ENCODE assay signal across 28 cellular contexts in genomic region chr17:4538236-4539002, GRCh38. TPM values are rescaled to one million over a fixed set of nuclear protein-coding genes. Genes with fewer than 3 reads are reported as not detected.
DNase-seq lines count a peak whose midpoint lies in the region; ATAC-seq and TF ChIP-seq lines count a peak whose summit lies in the region.
"Had no signal": no experiment of that assay in that cellular context is flagged by ENCODE, and none has a peak within 500 bp of the region (broad histone marks: within the 10 kb centered on the region; RNA-seq: fewer than 3 reads in every experiment).

No MANE protein-coding gene starts in this region.

- POLR2A ChIA-PET in PC-9 (lab: Charles Lee; ENCODE audit: unreplicated experiment): interaction anchor here (0.5 to 0.6 kb wide), 2 partner anchors 40 to 172 kb away, joined by 3 to 5 read pairs; partner anchors contain the start of genes ARRB2 and SPNS2

- no peak for TF ChIP-seq POLR2A in esophagus muscularis mucosa (IDR thresholded peaks at IDR 0.05; ENCODE audit: low read depth)
- no peak for TF ChIP-seq POLR2A in transverse colon (IDR thresholded peaks at IDR 0.05)

- H2AFZ ChIP-seq in PC-9: no peak overlapping the region
- H2AFZ ChIP-seq: GM23248 had no signal

- peaks cover 9% of the 10 kb centered on the region; the same call in 1 of the 2 replicates for H3K4me1 ChIP-seq in PC-9 (replicated peaks; ENCODE audit: insufficient read depth)
- peaks cover 73 to 88% (median 79%) of the 10 kb centered on the region in 4 donors for H3K4me1 ChIP-seq in esophagus muscularis mucosa
- peaks cover 21% of the 10 kb centered on the region for H3K4me1 ChIP-seq in psoas muscle
- H3K4me1 ChIP-seq in transverse colon: peaks cover 6 to 39% (median 24%) of the 10 kb centered on the region in 4 donors
- H3K4me1 ChIP-seq in SJCRH30: no peaks in the 10 kb centered on the region
- H3K4me1 ChIP-seq: pancreas had no signal

- no peak for DNase-seq in PC-9
- DNase-seq in esophagus muscularis mucosa (ENCODE audit: extremely low spot score): no peak
- DNase-seq in psoas muscle: peak in 1 of 2 donors; percentile 16
- DNase-seq in transverse colon: no peak
- DNase-seq in SJCRH30: no peak
- DNase-seq in GM19238 (ENCODE audit: insufficient read length, low spot score): no peak
- DNase-seq: activated CD4-positive, alpha-beta T cell treated with anti-CD3 and anti-CD28 coated beads, Interleukin-2, amount 50 U/mL, for 4 hours; CD4-positive, alpha-beta T cell; mucosa of descending colon; NCI-H1105 treated with DMSO at 0.1 percent for 48 hours; NCI-H2029; NCI-H226; nephron progenitor cell; stimulated activated CD8-positive, alpha-beta memory T cell treated with anti-CD3 and anti-CD28 coated beads, Interleukin-4, amount 100 ng/mL, for 48 hours; T-helper 9 cell had no signal

- in situ Hi-C loops in transverse colon (cut with MboI; ENCODE audit: low pct_ligation_motif_present in 1 of 4, low pct_unique_long_range_greater_than_20kb in 1 of 4, low sequenced_read_pairs in 3 of 4): no loop called here

- no peaks in the 10 kb centered on the region for H3K79me2 ChIP-seq in PC-9 (ENCODE audit: low read depth)

- no TSS peak for BruUV-seq in PC-9 (replicated peaks; lab: Mats Ljungman, UMichigan)

- H3K4me3 ChIP-seq in PC-9 (no peak overlapping the region), esophagus muscularis mucosa (no peak overlapping the region), psoas muscle (no peak overlapping the region), transverse colon (no peak overlapping the region), SJCRH30 (no peak overlapping the region)
- H3K4me3 ChIP-seq: GM23248, mucosa of descending colon, pancreas, right lobe of liver, vagina had no signal

- peaks cover 22% of the 10 kb centered on the region; the same call in 1 of the 2 replicates for H3K36me3 ChIP-seq in PC-9 (ENCODE audit: low read depth)
- peaks cover 35 to 60% (median 55%) of the 10 kb centered on the region in 4 donors for H3K36me3 ChIP-seq in esophagus muscularis mucosa
- H3K36me3 ChIP-seq in psoas muscle (ENCODE audit: insufficient read depth in 1 of 2, low read depth in 1 of 2): peaks cover 3 to 57% of the 10 kb centered on the region in 2 donors
- peaks cover 0 to 25% (median 10%) of the 10 kb centered on the region in 4 donors for H3K36me3 ChIP-seq in transverse colon
- no peaks in the 10 kb centered on the region for H3K36me3 ChIP-seq in SJCRH30

- peaks cover 99% of the 10 kb centered on the region for H3F3A ChIP-seq in PC-9 (ENCODE audit: insufficient read depth, low read depth)

- TF ChIP-seq CTCF in PC-9 (conservative IDR thresholded peaks at IDR 0.05): no peak
- TF ChIP-seq CTCF in esophagus muscularis mucosa (IDR thresholded peaks at IDR 0.05): no peak
- no peak for TF ChIP-seq CTCF in psoas muscle (IDR thresholded peaks at IDR 0.05)
- TF ChIP-seq CTCF in transverse colon (IDR thresholded peaks at IDR 0.05): no peak

- no peaks in the 10 kb centered on the region for H3K27me3 ChIP-seq in PC-9 (ENCODE audit: insufficient read depth, low read depth)
- H3K27me3 ChIP-seq in esophagus muscularis mucosa: peaks cover 0 to 22% (median 0%) of the 10 kb centered on the region in 4 donors
- no peaks in the 10 kb centered on the region for H3K27me3 ChIP-seq in psoas muscle (ENCODE audit: insufficient read depth in 3 of 3, low read length in 2 of 3)
- peaks cover 19% of the 10 kb centered on the region for H3K27me3 ChIP-seq in transverse colon
- H3K27me3 ChIP-seq in SJCRH30: no peaks in the 10 kb centered on the region
- H3K27me3 ChIP-seq: pancreas, right lobe of liver, vagina had no signal

- H3K9me2 ChIP-seq in PC-9 (ENCODE audit: insufficient read depth): no peaks in the 10 kb centered on the region

- H3K4me2 ChIP-seq in PC-9: no peak overlapping the region

- ATAC-seq in psoas muscle (no peak), GM18867 (IDR thresholded peaks at IDR 0.05; ENCODE audit: unreplicated experiment) (no peak)
- ATAC-seq: activated naive CD4-positive, alpha-beta T cell treated with anti-CD3 and anti-CD28 coated beads, Interleukin-2, amount 50 U/mL, for 72 hours; activated T-helper 17 cell treated with anti-CD3 and anti-CD28 coated beads, Interleukin-2, amount 50 U/mL, for 72 hours; mucosa of descending colon; pancreas; right lobe of liver; WTC11 had no signal

- CTCF ChIA-PET in PC-9 (lab: Charles Lee): interaction anchor here (0.6 kb wide), 1 partner anchor 323 kb away, joined by 8 read pairs; no protein-coding TSS in a partner anchor

- H3K9me3 ChIP-seq in PC-9 (ENCODE audit: insufficient read depth, low read depth): no peaks in the 10 kb centered on the region
- H3K9me3 ChIP-seq in esophagus muscularis mucosa: no peaks in the 10 kb centered on the region
- no peaks in the 10 kb centered on the region for H3K9me3 ChIP-seq in psoas muscle
- H3K9me3 ChIP-seq in transverse colon: no peaks in the 10 kb centered on the region
- no peaks in the 10 kb centered on the region for H3K9me3 ChIP-seq in SJCRH30 (replicated peaks)
- H3K9me3 ChIP-seq: mucosa of descending colon, pancreas, right lobe of liver, vagina had no signal

- WGBS in esophagus muscularis mucosa: 79% methylated on average over 8 of the region's 13 CpGs
- WGBS in psoas muscle, 3 donors: 71 to 74% (median 72%) methylated on average over 13 of the region's 13 CpGs
- WGBS in transverse colon (ENCODE audit: low coverage in 1 of 2), 2 donors: 87% methylated on average over 10 of the region's 13 CpGs; no CpG with 5 or more reads in 1 of the 2 donors

- TF ChIP-seq EP300 in esophagus muscularis mucosa (IDR thresholded peaks at IDR 0.05) (no peak), transverse colon (IDR thresholded peaks at IDR 0.05; ENCODE audit: low read depth) (no peak)

- H4K20me1 ChIP-seq in PC-9 (ENCODE audit: insufficient read depth): peaks cover 48% of the 10 kb centered on the region

- H3K27ac ChIP-seq in PC-9 (0 out of 2 replicates have a peak overlapping the region, but pooled peaks have one; percentile 31), esophagus muscularis mucosa (replicated peaks in 1 of 4) (peak overlapping the region; percentile 52 to 76 (median 70)), psoas muscle (peak overlapping the region; percentile 23), transverse colon (peak overlapping the region in 3 of 4 donors; percentile 30 to 47 (median 35)), SJCRH30 (no peak overlapping the region)
- H3K27ac ChIP-seq: epithelial cell of prostate, GM23248, right lobe of liver, vagina had no signal

- intact Hi-C loops in PC-9 (cut with micrococcal nuclease; ENCODE audit: unreplicated experiment): no loop called here
- intact Hi-C loops in esophagus muscularis mucosa (cut with DNase I): no loop called here
- intact Hi-C loops in psoas muscle (cut with DNase I): no loop called here
- intact Hi-C loops in transverse colon (cut with DNase I; ENCODE audit: low total_unique reads): no loop called here

RNA-seq across cellular contexts. Expression of gene MYBBP1A, which starts 16.8 kb away (rescaled TPM):
- total RNA-seq in PC-9 (2021) (76.3 and 89.1 TPM in 2 replicates), esophagus muscularis mucosa (10 to 100 TPM; 31.6 to 45.4 (median 36.1) TPM), psoas muscle (10 to 100 TPM; 31.3 to 63.2 (median 46.3) TPM), transverse colon (100 to 1,000 TPM in 2 of 4 donors, 10 to 100 TPM in 2; 25.4 to 148 (median 81.5) TPM)
- polyA plus RNA-seq in psoas muscle: 10 to 100 TPM; 28.5 to 54.4 (median 35.5) TPM
- 37.0 and 40.3 TPM in 2 replicates for total RNA-seq in SJCRH30 (2014; rRNA removed; shearing (Covaris generic))

RNA-seq across cellular contexts. Expression of gene GGT6, which starts 22.0 kb away (rescaled TPM):
- total RNA-seq in PC-9 (2021): 3.7 and 7.5 TPM in 2 replicates
- not detected for total RNA-seq in esophagus muscularis mucosa
- not detected for total RNA-seq in psoas muscle
- polyA plus RNA-seq in psoas muscle: under 1 TPM in 1 of 3 donors, not detected in 2; 0.03 TPM
- total RNA-seq in transverse colon: 100 to 1,000 TPM; 214 to 308 (median 283) TPM
- not detected in 2 replicates for total RNA-seq in SJCRH30 (2014; rRNA removed; shearing (Covaris generic))
- total RNA-seq: activated naive CD4-positive, alpha-beta T cell treated with anti-CD3 and anti-CD28 coated beads, Interleukin-2, amount 50 U/mL, for 72 hours; activated T-helper 17 cell treated with anti-CD3 and anti-CD28 coated beads, Interleukin-2, amount 50 U/mL, for 72 hours; astrocyte; CD4-positive, alpha-beta T cell; fibroblast of villous mesenchyme; GM23248; M059J had no signal
- polyA plus RNA-seq: GM23248, IgD-negative memory B cell had no signal

RNA-seq across cellular contexts. Expression of gene SPNS2, which starts 39.7 kb away (rescaled TPM):
- total RNA-seq in PC-9 (2021) (25.7 and 33.8 TPM in 2 replicates), esophagus muscularis mucosa (10 to 100 TPM in 3 of 4 donors, 1 to 10 TPM in 1; 10.0 to 19.9 (median 18.8) TPM), psoas muscle (1 to 10 TPM; 3.5 to 7.1 (median 6.3) TPM), transverse colon (10 to 100 TPM in 3 of 4 donors, 1 to 10 TPM in 1; 8.7 to 72.0 (median 18.2) TPM)
- polyA plus RNA-seq in psoas muscle: 10 to 100 TPM in 1 of 3 donors, 1 to 10 TPM in 2; 6.0 to 10.6 (median 7.4) TPM
- total RNA-seq in SJCRH30 (2014; rRNA removed; shearing (Covaris generic)): 0.08 TPM in 1 of 2 replicates, not detected in the other
- total RNA-seq: GM23248 had no signal
- polyA plus RNA-seq: IgD-negative memory B cell had no signal

RNA-seq across cellular contexts. Expression of gene SMTNL2, which starts 45.9 kb away (rescaled TPM):
- total RNA-seq in PC-9 (2021): not detected in 2 replicates
- total RNA-seq in esophagus muscularis mucosa: 1 to 10 TPM; 3.0 to 7.2 (median 4.7) TPM
- 100 to 1,000 TPM; 248 to 524 (median 400) TPM for total RNA-seq in psoas muscle
- polyA plus RNA-seq in psoas muscle: 100 to 1,000 TPM in 2 of 3 donors, 10 to 100 TPM in 1; 20.7 to 318 (median 210) TPM
- total RNA-seq in transverse colon: under 1 TPM in 3 of 4 donors, not detected in 1; 0.16 to 0.96 (median 0.40) TPM
- total RNA-seq in SJCRH30 (2014; rRNA removed; shearing (Covaris generic)): 0.23 TPM in 1 of 2 replicates, not detected in the other
- total RNA-seq: activated naive CD4-positive, alpha-beta T cell treated with anti-CD3 and anti-CD28 coated beads, Interleukin-2, amount 50 U/mL, for 72 hours; activated T-helper 17 cell treated with anti-CD3 and anti-CD28 coated beads, Interleukin-2, amount 50 U/mL, for 72 hours; CD4-positive, alpha-beta T cell; fibroblast of villous mesenchyme; GM23248; M059J had no signal
- polyA plus RNA-seq: GM23248, IgD-negative memory B cell had no signal

Comparison
In these comparisons a context has a peak if more than half of its experiments do, and no peak if none do; other contexts are left out.
1. RNA of gene GGT6, which starts 22.0 kb away (total RNA-seq): 214 to 308 TPM in transverse colon; 3.7 to 7.5 TPM in PC-9, not detected in psoas muscle, not detected in esophagus muscularis mucosa and not detected in SJCRH30; every median in the first group is over 10 times any median in the second.